In the genomic region with DNA sequence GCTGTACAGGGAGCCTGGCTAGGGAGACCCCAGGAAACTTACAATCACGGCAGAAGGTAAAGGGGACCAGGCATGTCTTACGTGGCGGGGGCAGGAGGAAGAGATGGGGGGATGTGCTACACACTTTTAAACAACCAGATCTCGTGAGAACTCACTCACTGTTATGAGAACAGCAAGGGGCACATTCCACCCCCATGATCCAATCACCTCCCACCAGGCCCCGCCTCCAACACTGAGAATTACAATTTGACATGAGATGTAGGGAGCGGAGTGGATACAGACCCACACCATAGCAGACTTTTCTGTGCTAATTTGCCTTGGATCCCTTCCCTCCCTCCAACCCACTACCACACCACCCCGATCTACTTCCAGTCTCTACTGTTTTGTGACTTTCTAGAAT, we compare ENCODE assay signal across 16 cellular contexts.
DNase-seq lines count a peak whose midpoint lies in the region; TF ChIP-seq lines count a peak whose summit lies in the region.
"Had no signal": no experiment of that assay in that cellular context is flagged by ENCODE, and none has a peak within 500 bp of the region (broad histone marks: within the 10 kb centered on the region; RNA-seq: fewer than 3 reads in every experiment).

No MANE protein-coding gene starts in this region.

- no peak overlapping the region for H3K4me2 ChIP-seq in smooth muscle cell
- H3K4me2 ChIP-seq: A549; BLaER1 treated with 17β-estradiol and CSF1 and Interleukin-3, amounts not matched to agents 10 nM and 100 nM had no signal

- H3K79me2 ChIP-seq in smooth muscle cell (ENCODE audit: low read depth), result no peaks in the 10 kb centered on the region

- H3K27ac ChIP-seq in smooth muscle cell (ENCODE audit: low read depth), result no peak overlapping the region
- H3K27ac ChIP-seq: 22Rv1; A549; BLaER1 treated with 17β-estradiol and CSF1 and Interleukin-3, amounts not matched to agents 10 nM and 100 nM; C4-2B had no signal

- H4K20me1 ChIP-seq in smooth muscle cell (ENCODE audit: low read depth), result no peaks in the 10 kb centered on the region
- H4K20me1 ChIP-seq: BLaER1 treated with 17β-estradiol and CSF1 and Interleukin-3, amounts not matched to agents 10 nM and 100 nM had no signal

- no peaks in the 10 kb centered on the region for H3K4me1 ChIP-seq in smooth muscle cell (ENCODE audit: low read depth)
- H3K4me1 ChIP-seq: A549; BLaER1 treated with 17β-estradiol and CSF1 and Interleukin-3, amounts not matched to agents 10 nM and 100 nM; Caco-2 had no signal

- TF ChIP-seq CTCF in smooth muscle cell (IDR thresholded peaks at IDR 0.05; ENCODE audit: borderline replicate concordance, insufficient read depth, poor library complexity, severe bottlenecking), result no peak

- DNase-seq in SK-N-DZ (ENCODE audit: low spot score), result peak; percentile 81
- DNase-seq in left kidney (ENCODE audit: low read depth, low spot score), result peak; percentile 45
- peak; percentile 9 for DNase-seq in putamen (ENCODE audit: low spot score)
- no peak for DNase-seq in iPS-NIHi11 (ENCODE audit: low spot score)
- no peak for DNase-seq in smooth muscle cell (lab: John Stamatoyannopoulos, UW; ENCODE audit: unreplicated experiment)
- DNase-seq: AML-193; Caco-2; Calu3; CD4-positive, alpha-beta T cell; CD8-positive, alpha-beta T cell; DMS79 treated with DMSO at 0.1 percent for 48 hours; GF-D8 had no signal

- H2AFZ ChIP-seq in smooth muscle cell (ENCODE audit: low read depth), result no peak overlapping the region

- peaks cover 9% of the 10 kb centered on the region for H3K9me3 ChIP-seq in smooth muscle cell (replicated peaks; ENCODE audit: low read depth)
- H3K9me3 ChIP-seq: Caco-2 had no signal

- H3K4me3 ChIP-seq in smooth muscle cell, result no peak overlapping the region
- H3K4me3 ChIP-seq: A549; BLaER1 treated with 17β-estradiol and CSF1 and Interleukin-3, amounts not matched to agents 10 nM and 100 nM had no signal

- H3K27me3 ChIP-seq in smooth muscle cell (ENCODE audit: low read depth), result no peaks in the 10 kb centered on the region
- H3K27me3 ChIP-seq: BLaER1 treated with 17β-estradiol and CSF1 and Interleukin-3, amounts not matched to agents 10 nM and 100 nM had no signal

- WGBS in smooth muscle cell (ENCODE audit: low lambda C conversion rate), result 63% methylated on average over 7 of the region's 7 CpGs

- no peak overlapping the region for H3K9ac ChIP-seq in smooth muscle cell (ENCODE audit: low read depth)
- H3K9ac ChIP-seq: BLaER1 treated with 17β-estradiol and CSF1 and Interleukin-3, amounts not matched to agents 10 nM and 100 nM had no signal

- no peaks in the 10 kb centered on the region for H3F3A ChIP-seq in smooth muscle cell (ENCODE audit: low read depth)

- H3K36me3 ChIP-seq in smooth muscle cell (ENCODE audit: low read depth), result no peaks in the 10 kb centered on the region
- H3K36me3 ChIP-seq: BLaER1 treated with 17β-estradiol and CSF1 and Interleukin-3, amounts not matched to agents 10 nM and 100 nM had no signal

Comparison
In these comparisons a context has a peak if more than half of its experiments do, and no peak if none do; other contexts are left out.
1. DNase-seq: peak in SK-N-DZ (single experiment), left kidney (single experiment) and putamen (single experiment); none in iPS-NIHi11 (single experiment) and smooth muscle cell (single experiment).